In genomic region chr12:125696044-125696443, GRCh38 we compare ENCODE assay signal across 25 cellular contexts.
"Had no signal": no experiment of that assay in that cellular context is flagged by ENCODE, and none has a peak within 500 bp of the region (broad histone marks: within the 10 kb centered on the region; RNA-seq: fewer than 3 reads in every experiment).

No MANE protein-coding gene starts in this region.

- H3K4me1 Mint-ChIP-seq: IgD-negative memory B cell, T-helper 17 cell, WTC11 had no signal

- H3K27me3 ChIP-seq: ascending aorta, body of pancreas had no signal

- H3K27ac Mint-ChIP-seq: activated T-cell treated with anti-CD3 and anti-CD28 coated beads, Interleukin-2, amount 50 U/mL, for 72 hours; activated T-helper 2 cell treated with anti-CD3 and anti-CD28 coated beads, Interferon-gamma antibody, Interleukin-2, Interleukin-4, amounts not matched to agents 10 μg/mL and 5 μg/mL and 100 μg/mL, durations not matched to agents 14 hours and 24 hours and 36 hours; IgD-negative memory B cell; T-helper 17 cell; WTC11 had no signal

- H3K36me3 Mint-ChIP-seq: IgD-negative memory B cell had no signal

- H3K4me3 Mint-ChIP-seq: activated T-cell treated with anti-CD3 and anti-CD28 coated beads, Interleukin-2, amount 50 U/mL, for 72 hours; IgD-negative memory B cell; T-helper 17 cell; WTC11 had no signal

- H3K27ac ChIP-seq: ascending aorta, body of pancreas had no signal

- DNase-seq: activated CD4-positive, alpha-beta T cell treated with anti-CD3 and anti-CD28 coated beads for 48 hours; activated CD4-positive, alpha-beta T cell treated with anti-CD3 and anti-CD28 coated beads, Interleukin-2, amount 50 U/mL, for 48 hours; activated CD4-positive, CD25-positive, alpha-beta regulatory T cell treated with anti-CD3 and anti-CD28 coated beads, Interleukin-2, amount 50 U/mL, for 72 hours; activated CD8-positive, alpha-beta memory T cell treated with anti-CD3 and anti-CD28 coated beads for 24 hours; activated gamma-delta T cell treated with Interleukin-2 at 50 U/mL for 16 hours; activated naive CD4-positive, alpha-beta T cell treated with anti-CD3 and anti-CD28 coated beads, Interleukin-2, amount 50 U/mL, for 16 hours; activated T-cell treated with anti-CD3 and anti-CD28 coated beads for 4 hours; activated T-cell treated with anti-CD3 and anti-CD28 coated beads, Interleukin-2, amount 50 U/mL, for 72 hours; amniotic stem cell; body of pancreas; central memory CD4-positive, alpha-beta T cell; KG1; NCI-H1048; NCI-H1930; NCI-H345; NCI-H510A; NCI-H526 treated with DMSO at 0.1 percent for 48 hours; PC-3; SHP77; T-helper 17 cell; T-helper 9 cell had no signal

- H3K27me3 Mint-ChIP-seq: IgD-negative memory B cell, T-helper 17 cell had no signal

- H3K9me3 Mint-ChIP-seq: activated T-helper 2 cell treated with anti-CD3 and anti-CD28 coated beads, Interferon-gamma antibody, Interleukin-2, Interleukin-4, amounts not matched to agents 10 μg/mL and 5 μg/mL and 100 μg/mL, durations not matched to agents 14 hours and 24 hours and 36 hours had no signal

- H3K36me3 ChIP-seq: ascending aorta had no signal

- H3K4me3 ChIP-seq: ascending aorta, body of pancreas had no signal

- ATAC-seq: activated T-cell treated with anti-CD3 and anti-CD28 coated beads, Interleukin-2, amount 50 U/mL, for 72 hours; body of pancreas; PC-3; T-helper 17 cell; WTC11 had no signal

- H3K9me3 ChIP-seq: ascending aorta, body of pancreas had no signal

- H3K4me1 ChIP-seq: ascending aorta, body of pancreas had no signal
